8 cellular contexts compared by ENCODE assay signal in the genomic region with DNA sequence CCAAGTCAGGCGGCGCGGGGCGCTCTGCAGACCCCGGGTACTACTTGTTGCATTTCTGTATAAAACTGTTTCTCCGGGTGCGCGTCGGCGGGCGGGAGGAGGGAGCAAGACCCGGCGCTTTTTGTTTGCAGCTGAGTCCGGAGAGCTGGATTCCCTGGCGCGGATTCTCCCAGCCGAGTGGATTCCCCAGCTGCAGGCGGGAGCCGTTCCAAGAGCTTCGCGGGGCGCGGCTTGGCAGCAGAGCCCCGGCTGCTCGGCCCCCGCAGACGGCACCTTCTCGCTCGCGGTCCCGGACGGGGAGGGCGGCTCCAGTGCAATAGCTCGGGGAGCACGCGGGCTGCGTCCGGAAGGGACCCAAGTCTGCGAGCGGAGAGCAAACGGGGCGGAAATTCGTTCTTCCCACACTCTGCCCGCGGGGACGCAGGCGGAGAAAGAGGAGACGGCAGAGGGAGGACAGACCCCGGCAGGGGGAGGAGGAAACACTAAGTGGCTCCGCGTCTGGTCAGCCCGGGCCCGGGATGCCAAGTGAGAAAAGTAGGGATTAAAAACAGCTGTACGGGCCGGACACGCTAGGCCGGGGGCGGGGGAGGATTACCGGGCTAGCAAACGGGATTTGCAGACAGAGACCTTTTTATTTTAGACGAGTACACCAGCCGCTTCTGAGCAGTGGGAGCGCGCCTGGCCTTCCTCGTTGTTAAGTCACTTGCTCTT. TPM values are rescaled to one million over a fixed set of nuclear protein-coding genes. Genes with fewer than 3 reads are reported as not detected.
DNase-seq lines count a peak whose midpoint lies in the region; ATAC-seq and TF ChIP-seq lines count a peak whose summit lies in the region.

Gene TRIL (minus strand): TSS at position 96 of the 711 bp plus-strand sequence. CDS start 284 bp downstream, outside the sequence.

- no peak within 1 kb of the TSS for H3K27ac Mint-ChIP-seq in GM23338

- peaks cover 50% of the 10 kb centered on the region for H3K4me1 Mint-ChIP-seq in GM23338

- H3K79me2 ChIP-seq in GM23338 (replicated peaks; ENCODE audit: insufficient read depth): no peaks in the 10 kb centered on the region

- intact Hi-C loops in ascending aorta (cut with DNase I): no loop called here
- intact Hi-C loops in ovary (cut with DNase I): loop anchor here in 2 of 4 donors (10.0 kb wide), 1 partner anchor 146 kb away; no protein-coding TSS in a partner anchor

- peak; percentile 5 for ATAC-seq in GM23338
- ATAC-seq in HG02840 (IDR thresholded peaks at IDR 0.05; ENCODE audit: low FRiP score, unreplicated experiment): no peak

- peak within 1 kb of the TSS; percentile 11 for H3K27ac ChIP-seq in AG04450 (ENCODE audit: low read depth, low read length)
- no peak within 1 kb of the TSS for H3K27ac ChIP-seq in GM23338 (ENCODE audit: low read depth)
- no peak within 1 kb of the TSS for H3K27ac ChIP-seq in ascending aorta
- H3K27ac ChIP-seq in right atrium auricular region: peak within 1 kb of the TSS; percentile 40 to 62
- H3K27ac ChIP-seq in ovary: peak within 1 kb of the TSS; percentile 15 to 33

- peak within 1 kb of the TSS; percentile 75 for H3K4me3 Mint-ChIP-seq in GM23338

- no peaks in the 10 kb centered on the region; the same call in 1 of the 2 replicates for H4K20me1 ChIP-seq in GM23338 (replicated peaks; ENCODE audit: insufficient read depth)

- CTCF ChIA-PET in AG04450 (lab: Charles Lee): interaction anchor here (0.6 to 2.3 kb wide), 3 partner anchors 32 to 148 kb away, joined by 3 to 18 read pairs (median 5); no protein-coding TSS in a partner anchor

- DNase-seq in AG04450 (ENCODE audit: low read depth, low spot score) (peak; percentile 33), GM23338 (ENCODE audit: low spot score) (peak; percentile 79), ascending aorta (ENCODE audit: low spot score in 2 of 2) (peak in 1 of 2 donors; percentile 67), right atrium auricular region (ENCODE audit: low spot score) (peak; percentile 72), ovary (peak; percentile 83 to 92 (median 87)), SW480 (ENCODE audit: low spot score) (no peak), NCI-H446 treated with DMSO at 0.1 percent for 48 hours (lab: John Stamatoyannopoulos, UW) (no peak)

- TF ChIP-seq CTCF in AG04450 (IDR thresholded peaks at IDR 0.05; ENCODE audit: low read depth, low read length): no peak
- no peak for TF ChIP-seq CTCF in GM23338 (conservative IDR thresholded peaks at IDR 0.05; ENCODE audit: low read depth in 2 of 2)
- no peak for TF ChIP-seq CTCF in ascending aorta (IDR thresholded peaks at IDR 0.05)
- no peak for TF ChIP-seq CTCF in right atrium auricular region (IDR thresholded peaks at IDR 0.05)
- TF ChIP-seq CTCF in ovary (IDR thresholded peaks at IDR 0.05): no peak

- no peaks in the 10 kb centered on the region for H3K36me3 ChIP-seq in GM23338 (ENCODE audit: insufficient read depth)
- no peaks in the 10 kb centered on the region for H3K36me3 ChIP-seq in ascending aorta
- H3K36me3 ChIP-seq in right atrium auricular region: no peaks in the 10 kb centered on the region
- no peaks in the 10 kb centered on the region for H3K36me3 ChIP-seq in ovary

- H3K36me3 Mint-ChIP-seq in GM23338 (ENCODE audit: low read depth): no peaks in the 10 kb centered on the region

- H3K9me3 Mint-ChIP-seq in GM23338: no peaks in the 10 kb centered on the region

- H3K4me1 ChIP-seq in GM23338 (ENCODE audit: insufficient read depth) (peaks cover 29% of the 10 kb centered on the region), ascending aorta (peaks cover 6 to 21% of the 10 kb centered on the region in 2 donors), right atrium auricular region (peaks cover 0 to 45% of the 10 kb centered on the region in 2 donors), ovary (ENCODE audit: insufficient read depth) (peaks cover 14% of the 10 kb centered on the region)

- H3K27me3 ChIP-seq in AG04450 (ENCODE audit: control insufficient read depth, insufficient read depth, low read length): peaks cover 65% of the 10 kb centered on the region
- peaks cover 71% of the 10 kb centered on the region for H3K27me3 ChIP-seq in GM23338 (ENCODE audit: insufficient read depth)
- peaks cover 27% of the 10 kb centered on the region for H3K27me3 ChIP-seq in ascending aorta
- H3K27me3 ChIP-seq in right atrium auricular region: no peaks in the 10 kb centered on the region
- H3K27me3 ChIP-seq in ovary: no peaks in the 10 kb centered on the region

- no peak for TF ChIP-seq EP300 in ovary (IDR thresholded peaks at IDR 0.05)

- peak within 1 kb of the TSS; percentile 87 for H3K4me2 ChIP-seq in GM23338

- H3F3A ChIP-seq in GM23338 (replicated peaks; ENCODE audit: low read depth): 0 out of 2 replicates have a peak, but pooled peaks cover 11% of the 10 kb centered on the region

- H3K9me2 ChIP-seq in GM23338 (ENCODE audit: insufficient read depth): no peaks in the 10 kb centered on the region

- WGBS in ovary, 3 donors: 1 to 4% (median 3%) methylated on average over 63 to 65 of the region's 65 CpGs

- H3K27me3 Mint-ChIP-seq in GM23338 (ENCODE audit: insufficient read depth, low read depth, poor library complexity): peaks cover 46% of the 10 kb centered on the region

- H3K4me3 ChIP-seq in AG04450 (ENCODE audit: low read depth, low read length) (peak within 1 kb of the TSS; percentile 49), GM23338 (peak within 1 kb of the TSS; percentile 70), ascending aorta (peak within 1 kb of the TSS; percentile 48 to 58), right atrium auricular region (peak within 1 kb of the TSS; percentile 42 to 65), ovary (peak within 1 kb of the TSS; percentile 48)

- POLR2A ChIA-PET in AG04450 (lab: Yijun Ruan, JAX): interaction anchor here (1.2 kb wide), 1 partner anchor 26 kb away, joined by 4 read pairs; no protein-coding TSS in a partner anchor

- peak within 1 kb of the TSS; percentile 99 for H2AFZ ChIP-seq in GM23338

- TF ChIP-seq POLR2A in ovary (IDR thresholded peaks at IDR 0.05): no peak

- H3K9me3 ChIP-seq in AG04450 (ENCODE audit: control insufficient read depth, insufficient read depth, low read length) (peaks cover 20% of the 10 kb centered on the region; the same call in 1 of the 2 replicates), ascending aorta (no peaks in the 10 kb centered on the region), right atrium auricular region (no peaks in the 10 kb centered on the region), ovary (no peaks in the 10 kb centered on the region)

TF ChIP-seq in GM23338, 12 proteins besides CTCF, POLR2A, EP300 and RAD21 (continues in another document):
- TF ChIP-seq CREB1 (CRISPR knock-in tag; IDR thresholded peaks at IDR 0.05; ENCODE audit: low read depth) (peak; percentile 29; the same call in 1 of the 2 replicates), EZH2 (IDR thresholded peaks at IDR 0.05; ENCODE audit: low read depth, unreplicated experiment) (peak; percentile 26)

RNA-seq across cellular contexts. Expression of gene TRIL, which starts in this region (rescaled TPM):
- polyA plus RNA-seq in AG04450 (2011; rRNA removed) (0.15 and 0.16 TPM in 2 replicates), GM23338 (2016; fragmentation: Nextera tagmentation; extraction: Ambion mirVana) (0.95 and 1.2 TPM in 2 replicates), ovary (1 to 10 TPM; 3.2 to 7.4 TPM)
- 0.05 and 0.09 TPM in 2 replicates for polyA minus RNA-seq in AG04450 (2011; rRNA and poly(A)+ RNA removed)
- 4.5 and 5.1 TPM in 2 replicates for total RNA-seq in GM23338 (2014; rRNA removed; shearing (Covaris generic))
- total RNA-seq in ascending aorta (13.5 TPM), right atrium auricular region (1 to 10 TPM in 1 of 2 donors, under 1 TPM in 1; 0.83 to 4.4 TPM), ovary (1 to 10 TPM; 1.4 to 6.9 (median 2.6) TPM)

Comparison
In these comparisons a context has a peak if more than half of its experiments do, and no peak if none do; other contexts are left out.
1. Peak in DNase-seq, H3K4me3 ChIP-seq and H3K27ac ChIP-seq in AG04450; RNA of the gene not detected or under 1 TPM.
2. DNase-seq: peak in GM23338 (single experiment), right atrium auricular region (single experiment) and ovary (5 of 5); none in SW480 (single experiment) and NCI-H446 treated with DMSO at 0.1 percent for 48 hours (single experiment).
3. H3K27ac ChIP-seq: peak in right atrium auricular region (2 of 2) and ovary (2 of 2); none in GM23338 (single experiment) and ascending aorta (0 of 2).
4. Peak in every context shown above with its lines, with median percentiles within 50 percentile points of each other: H3K4me3 ChIP-seq.